In the genomic region with DNA sequence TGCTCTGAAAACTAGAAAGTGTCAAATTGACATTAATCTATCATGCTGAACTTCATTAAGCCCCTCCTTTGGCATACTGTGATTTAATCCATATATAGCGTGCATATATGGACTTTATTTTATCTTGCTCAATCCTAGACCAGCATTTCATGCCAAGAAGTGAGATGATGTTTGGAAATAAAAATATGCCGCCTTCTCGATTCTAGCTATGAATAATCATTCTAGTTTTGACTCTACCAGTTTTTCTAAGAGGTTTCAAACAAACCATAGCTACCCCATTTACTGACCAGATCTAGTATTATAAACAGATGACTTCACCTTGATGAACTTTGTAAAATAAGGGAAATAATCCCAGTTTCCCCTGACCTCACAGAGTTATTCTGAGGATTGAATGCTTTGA, we compare ENCODE assay signal across 21 cellular contexts.
DNase-seq lines count a peak whose midpoint lies in the region; ATAC-seq and TF ChIP-seq lines count a peak whose summit lies in the region.
"Had no signal": no experiment of that assay in that cellular context is flagged by ENCODE, and none has a peak within 500 bp of the region (broad histone marks: within the 10 kb centered on the region; RNA-seq: fewer than 3 reads in every experiment).

No MANE protein-coding gene starts in this region.

- H2AFZ ChIP-seq in osteoblast (ENCODE audit: low read length): no peak overlapping the region
- H2AFZ ChIP-seq: PC-9 had no signal

- no peak overlapping the region for H3K27ac ChIP-seq in osteoblast (ENCODE audit: low read depth, low read length)
- H3K27ac ChIP-seq: dorsolateral prefrontal cortex, esophagus muscularis mucosa, PC-9, right atrium auricular region, SK-N-MC, tibial artery had no signal

- no peak for TF ChIP-seq CTCF in osteoblast (IDR thresholded peaks at IDR 0.05; ENCODE audit: extremely low read depth, low read depth, low read length)

- no peak for DNase-seq in activated T-cell treated with anti-CD3 and anti-CD28 coated beads, Interleukin-2, amount 50 U/mL, for 72 hours
- DNase-seq in activated T-cell treated with anti-CD3 and anti-CD28 coated beads for 4 hours (no peak), osteoblast (ENCODE audit: insufficient read length, low spot score, missing footprints) (no peak), NCI-H748 treated with DMSO at 0.1 percent for 48 hours (lab: John Stamatoyannopoulos, UW) (no peak)
- no peak for DNase-seq in stimulated activated naive CD8-positive, alpha-beta T cell treated with anti-CD3 and anti-CD28 coated beads, Interleukin-15, Interleukin-2, amounts not matched to agents 100 U/mL and 50 U/mL, for 24 hours
- DNase-seq: activated CD4-positive, alpha-beta memory T cell treated with anti-CD3 and anti-CD28 coated beads for 36 hours; CD4-positive, alpha-beta T cell; dorsolateral prefrontal cortex; head of caudate nucleus; mesendoderm; NCI-H187 treated with DMSO at 0.1 percent for 48 hours; NCI-H524 treated with DMSO at 0.1 percent for 48 hours; PC-9; stimulated activated CD8-positive, alpha-beta memory T cell treated with anti-CD3 and anti-CD28 coated beads, Interleukin-4, amount 100 ng/mL, for 48 hours; tibial artery had no signal

- no peak overlapping the region for H3K4me3 Mint-ChIP-seq in activated T-cell treated with anti-CD3 and anti-CD28 coated beads, Interleukin-2, amount 50 U/mL, for 72 hours
- H3K4me3 Mint-ChIP-seq: activated CD4-positive, alpha-beta memory T cell treated with anti-CD3 and anti-CD28 coated beads for 36 hours; CD4-positive, alpha-beta T cell had no signal

- H3K4me2 ChIP-seq in osteoblast (ENCODE audit: insufficient read depth, low read length): no peak overlapping the region
- H3K4me2 ChIP-seq: PC-9 had no signal

- H3K79me2 ChIP-seq in osteoblast (ENCODE audit: insufficient read depth, low read length): no peaks in the 10 kb centered on the region

- no peaks in the 10 kb centered on the region for H3K27me3 ChIP-seq in osteoblast (ENCODE audit: insufficient read depth, low read length)
- H3K27me3 ChIP-seq: esophagus muscularis mucosa, right atrium auricular region, tibial artery had no signal

- peaks cover 18% of the 10 kb centered on the region for H3K4me1 Mint-ChIP-seq in activated T-cell treated with anti-CD3 and anti-CD28 coated beads, Interleukin-2, amount 50 U/mL, for 72 hours (ENCODE audit: low read depth)

- no peaks in the 10 kb centered on the region for H3K36me3 ChIP-seq in osteoblast (ENCODE audit: insufficient read depth, low read length)
- H3K36me3 ChIP-seq: esophagus muscularis mucosa, right atrium auricular region, tibial artery had no signal

- ATAC-seq in activated T-cell treated with anti-CD3 and anti-CD28 coated beads, Interleukin-2, amount 50 U/mL, for 72 hours (replicated peaks in 1 of 2): peak; percentile 67 to 72
- ATAC-seq in GM21515 (IDR thresholded peaks at IDR 0.05; ENCODE audit: unreplicated experiment) (peak; percentile 68), HG03064 (IDR thresholded peaks at IDR 0.05; ENCODE audit: low read depth, unreplicated experiment) (peak; percentile 63), HG03175 (IDR thresholded peaks at IDR 0.05; ENCODE audit: unreplicated experiment) (no peak)
- ATAC-seq in stimulated activated naive CD8-positive, alpha-beta T cell treated with anti-CD3 and anti-CD28 coated beads, Interleukin-15, Interleukin-2, amounts not matched to agents 100 U/mL and 50 U/mL, for 24 hours: peak; percentile 32

- H4K20me1 ChIP-seq in osteoblast (ENCODE audit: insufficient read depth, low read length): no peaks in the 10 kb centered on the region

- no peak overlapping the region for H3K4me3 ChIP-seq in osteoblast (ENCODE audit: insufficient read depth, low read length)
- H3K4me3 ChIP-seq: dorsolateral prefrontal cortex, esophagus muscularis mucosa, PC-9, right atrium auricular region, SK-N-MC, tibial artery had no signal

- no peaks in the 10 kb centered on the region for H3K9me3 Mint-ChIP-seq in activated T-cell treated with anti-CD3 and anti-CD28 coated beads, Interleukin-2, amount 50 U/mL, for 72 hours
- H3K9me3 Mint-ChIP-seq: activated CD4-positive, alpha-beta memory T cell treated with anti-CD3 and anti-CD28 coated beads for 36 hours; CD4-positive, alpha-beta T cell had no signal

- H3K4me1 ChIP-seq in osteoblast (ENCODE audit: insufficient read depth, low read length): no peaks in the 10 kb centered on the region
- H3K4me1 ChIP-seq: esophagus muscularis mucosa, tibial artery had no signal

- no peaks in the 10 kb centered on the region for H3K27me3 Mint-ChIP-seq in activated T-cell treated with anti-CD3 and anti-CD28 coated beads, Interleukin-2, amount 50 U/mL, for 72 hours (ENCODE audit: low read depth)
- H3K27me3 Mint-ChIP-seq: activated CD4-positive, alpha-beta memory T cell treated with anti-CD3 and anti-CD28 coated beads for 36 hours; CD4-positive, alpha-beta T cell had no signal

- H3K9me3 ChIP-seq in osteoblast (ENCODE audit: low read depth, low read length): no peaks in the 10 kb centered on the region
- H3K9me3 ChIP-seq: esophagus muscularis mucosa, right atrium auricular region, tibial artery had no signal

- peaks cover 0 to under 1% of the 10 kb centered on the region in 2 donors for H3K36me3 Mint-ChIP-seq in activated T-cell treated with anti-CD3 and anti-CD28 coated beads, Interleukin-2, amount 50 U/mL, for 72 hours (ENCODE audit: insufficient read depth in 2 of 2)

- peak overlapping the region; percentile 17 for H3K27ac Mint-ChIP-seq in activated T-cell treated with anti-CD3 and anti-CD28 coated beads, Interleukin-2, amount 50 U/mL, for 72 hours
- H3K27ac Mint-ChIP-seq: activated CD4-positive, alpha-beta memory T cell treated with anti-CD3 and anti-CD28 coated beads for 36 hours; CD4-positive, alpha-beta T cell had no signal
